Comparison of ENCODE assay signal across 2 cellular contexts in genomic region chr15:62626903-62627302, GRCh38.
TF ChIP-seq lines count a peak whose summit lies in the region.

No MANE protein-coding gene starts in this region.

TF ChIP-seq in A549, 52 proteins besides CTCF, POLR2A, EP300 and RAD21:
- no peak for TF ChIP-seq TP53 (CRISPR knock-in tag; IDR thresholded peaks at IDR 0.05)
- no peak for TF ChIP-seq ATOH8 (CRISPR knock-in tag; IDR thresholded peaks at IDR 0.05; ENCODE audit: low read depth)

TF ChIP-seq in IMR-90, 13 proteins besides CTCF, POLR2A, EP300 and RAD21:
- 0 out of 2 replicates have a peak, but pooled peaks have one; percentile 7 for TF ChIP-seq CEBPB (IDR thresholded peaks at IDR 0.05; ENCODE audit: low read depth, low read length)
- no peak for TF ChIP-seq MAZ (IDR thresholded peaks at IDR 0.05; ENCODE audit: borderline replicate concordance, low read depth, low read length)
- no peak for TF ChIP-seq RCOR1 (IDR thresholded peaks at IDR 0.05; ENCODE audit: insufficient replicate concordance, low read length)
- no peak for TF ChIP-seq USF2 (IDR thresholded peaks at IDR 0.05; ENCODE audit: low read depth, low read length)
- TF ChIP-seq MXI1 (IDR thresholded peaks at IDR 0.05; ENCODE audit: borderline replicate concordance, low read depth, low read length): no peak
- TF ChIP-seq CHD1 (IDR thresholded peaks at IDR 0.05; ENCODE audit: low read depth, low read length): no peak
- no peak for TF ChIP-seq SMC3 (IDR thresholded peaks at IDR 0.05; ENCODE audit: low read depth, low read length)
